22 cellular contexts compared by ENCODE assay signal in the genomic region with DNA sequence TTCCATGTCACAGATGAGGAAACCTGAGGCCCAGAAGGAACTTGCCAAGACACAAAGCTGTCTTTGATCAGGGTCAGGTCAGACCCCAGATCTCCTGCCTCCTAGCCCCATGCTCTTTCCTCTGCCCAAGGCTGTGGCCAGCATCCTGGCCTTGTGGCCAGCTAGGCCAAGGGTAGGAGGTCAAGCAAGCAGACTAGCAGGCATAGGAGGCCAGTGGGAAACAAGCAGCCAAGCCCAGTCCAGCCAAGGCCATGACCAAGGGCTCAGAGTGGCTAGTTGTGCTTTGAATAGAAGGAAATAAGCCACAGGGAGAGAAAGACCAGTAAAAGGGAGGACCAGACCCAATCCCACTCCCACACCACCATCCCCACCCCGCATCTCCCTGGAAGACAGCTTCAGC. TPM values are rescaled to one million over a fixed set of nuclear protein-coding genes. Genes with fewer than 3 reads are reported as not detected.
A peak's percentile ranks its signal among the peaks of the same experiment; 100 is the strongest.
DNase-seq lines count a peak whose midpoint lies in the region; ATAC-seq and TF ChIP-seq lines count a peak whose summit lies in the region.
"Had no signal": no experiment of that assay in that cellular context is flagged by ENCODE, and none has a peak within 500 bp of the region (broad histone marks: within the 10 kb centered on the region; RNA-seq: fewer than 3 reads in every experiment).

No MANE protein-coding gene starts in this region.

- H3K27ac ChIP-seq in adrenal gland (peak overlapping the region; percentile 96 to 99 (median 97)), liver (ENCODE audit: low read depth in 1 of 2, low read length in 2 of 2) (peak overlapping the region in 1 of 2 donors; percentile 22), spleen (peak overlapping the region; percentile 19 to 83 (median 71))
- H3K27ac ChIP-seq: HL-60 had no signal

- H3K9me3 ChIP-seq in adrenal gland (replicated peaks in 1 of 3): no peaks in the 10 kb centered on the region
- H3K9me3 ChIP-seq in liver (ENCODE audit: control insufficient read depth in 4 of 4, low read length in 3 of 4): no peaks in the 10 kb centered on the region
- H3K9me3 ChIP-seq in spleen: no peaks in the 10 kb centered on the region

- WGBS in adrenal gland, 4 donors: 58 to 94% (median 77%) methylated on average over 1 of the region's 1 CpG
- WGBS in liver: 93% methylated on average over 1 of the region's 1 CpG
- WGBS in spleen, 5 donors: 67 to 96% (median 82%) methylated on average over 1 of the region's 1 CpG

- H3K36me3 Mint-ChIP-seq in MCF 10A (ENCODE audit: insufficient read depth, unreplicated experiment) (no peaks in the 10 kb centered on the region), immature natural killer cell (no peaks in the 10 kb centered on the region)
- H3K36me3 Mint-ChIP-seq: activated CD4-positive, alpha-beta memory T cell treated with anti-CD3 and anti-CD28 coated beads for 36 hours; naive thymus-derived CD8-positive, alpha-beta T cell had no signal

- H3K9ac ChIP-seq in liver (ENCODE audit: low read depth in 1 of 2, low read length in 2 of 2): no peak overlapping the region

- CTCF ChIA-PET in MCF 10A (lab: Yijun Ruan, JAX): interaction anchor here (1.0 kb wide), 1 partner anchor 23 kb away, joined by 3 read pairs; no protein-coding TSS in a partner anchor

- no peak overlapping the region for H3K4me3 Mint-ChIP-seq in MCF 10A (ENCODE audit: unreplicated experiment)
- no peak overlapping the region for H3K4me3 Mint-ChIP-seq in immature natural killer cell
- H3K4me3 Mint-ChIP-seq: activated CD4-positive, alpha-beta memory T cell treated with anti-CD3 and anti-CD28 coated beads for 36 hours; activated naive CD4-positive, alpha-beta T cell treated with anti-CD3 and anti-CD28 coated beads for 36 hours; activated T-cell treated with anti-CD3 and anti-CD28 coated beads, Interleukin-2, amount 50 U/mL, for 24 hours; CD4-positive, alpha-beta T cell; naive thymus-derived CD8-positive, alpha-beta T cell had no signal

- POLR2A ChIA-PET in MCF 10A (lab: Yijun Ruan, JAX): interaction anchor here (0.7 to 0.8 kb wide), 2 partner anchors 45 to 120 kb away, joined by 3 read pairs; no protein-coding TSS in a partner anchor

- DNase-seq in Caki2 (ENCODE audit: low read depth) (peak; percentile 33), adrenal gland (peak in 1 of 7 donors; percentile 39), spleen (no peak), MCF 10A (ENCODE audit: unreplicated experiment) (no peak), OCI-M2 (lab: John Stamatoyannopoulos, UW; ENCODE audit: unreplicated experiment) (no peak), immature natural killer cell (no peak)
- DNase-seq: activated CD4-positive, alpha-beta memory T cell treated with anti-CD3 and anti-CD28 coated beads for 36 hours; activated naive CD4-positive, alpha-beta T cell treated with anti-CD3 and anti-CD28 coated beads for 36 hours; activated T-cell treated with anti-CD3 and anti-CD28 coated beads, Interleukin-2, amount 50 U/mL, for 24 hours; CD4-positive, alpha-beta T cell; DMS53; naive thymus-derived CD8-positive, alpha-beta T cell; NCI-H187 treated with DMSO at 0.1 percent for 48 hours; NCI-H446; SHP77; stimulated activated CD4-positive, alpha-beta T cell treated with anti-CD3 and anti-CD28 coated beads, Interleukin-12 subunit alpha, Interleukin-12 subunit beta, amount 100 ng/mL, for 4 hours had no signal

- no peak for TF ChIP-seq RAD21 in liver (IDR thresholded peaks at IDR 0.05)

- H3K27me3 Mint-ChIP-seq in MCF 10A (ENCODE audit: insufficient read depth, unreplicated experiment) (no peaks in the 10 kb centered on the region), immature natural killer cell (ENCODE audit: low read depth in 3 of 3) (peaks cover 0 to 6% (median 5%) of the 10 kb centered on the region in 3 donors)

- H3K36me3 ChIP-seq in adrenal gland (replicated peaks in 1 of 2) (peaks cover 0 to 6% of the 10 kb centered on the region in 2 donors), liver (ENCODE audit: control insufficient read depth in 4 of 4, insufficient read depth in 3 of 4, low read depth in 1 of 4, low read length in 3 of 4) (no peaks in the 10 kb centered on the region), spleen (no peaks in the 10 kb centered on the region)

- H3K4me3 ChIP-seq in adrenal gland: no peak overlapping the region
- no peak overlapping the region for H3K4me3 ChIP-seq in liver (ENCODE audit: low read depth in 1 of 3, low read length in 3 of 3)
- H3K4me3 ChIP-seq in spleen: no peak overlapping the region
- H3K4me3 ChIP-seq: lung had no signal

- intact Hi-C loops in adrenal gland (cut with DNase I): no loop called here
- intact Hi-C loops in spleen (cut with DNase I; ENCODE audit: low total_unique reads): no loop called here
- intact Hi-C loops in MCF 10A (cut with micrococcal nuclease): no loop called here

- no peak for TF ChIP-seq CTCF in adrenal gland (IDR thresholded peaks at IDR 0.05)
- TF ChIP-seq CTCF in liver (IDR thresholded peaks at IDR 0.05; ENCODE audit: low read depth, low read length, missing input control): no peak
- TF ChIP-seq CTCF in spleen (IDR thresholded peaks at IDR 0.05 in 8 of 11, conservative IDR thresholded peaks at IDR 0.05 in 3 of 11): no peak
- TF ChIP-seq CTCF in MCF 10A (IDR thresholded peaks at IDR 0.05; ENCODE audit: unreplicated experiment): no peak

- H3K4me1 Mint-ChIP-seq in MCF 10A (ENCODE audit: insufficient read depth, unreplicated experiment): peaks cover 14% of the 10 kb centered on the region
- H3K4me1 Mint-ChIP-seq in immature natural killer cell: no peaks in the 10 kb centered on the region

- H3K9me3 Mint-ChIP-seq in MCF 10A (ENCODE audit: unreplicated experiment) (no peaks in the 10 kb centered on the region), immature natural killer cell (no peaks in the 10 kb centered on the region)
- H3K9me3 Mint-ChIP-seq: activated CD4-positive, alpha-beta memory T cell treated with anti-CD3 and anti-CD28 coated beads for 36 hours; activated naive CD4-positive, alpha-beta T cell treated with anti-CD3 and anti-CD28 coated beads for 36 hours; activated T-cell treated with anti-CD3 and anti-CD28 coated beads, Interleukin-2, amount 50 U/mL, for 24 hours; CD4-positive, alpha-beta T cell; naive thymus-derived CD8-positive, alpha-beta T cell had no signal

- H3K27me3 ChIP-seq in adrenal gland (no peaks in the 10 kb centered on the region), liver (ENCODE audit: control insufficient read depth in 4 of 4, insufficient read depth in 4 of 4, low read length in 3 of 4) (peaks cover 0 to 3% (median 0%) of the 10 kb centered on the region in 4 donors), spleen (replicated peaks in 1 of 7) (peaks cover 0 to 10% (median under 1%) of the 10 kb centered on the region in 7 donors)

- in situ Hi-C loops in Caki2 (cut with HindIII; ENCODE audit: low pct_unique_long_range_greater_than_20kb, low sequenced_read_pairs): no loop called here

- no peak overlapping the region for H3K27ac Mint-ChIP-seq in MCF 10A (ENCODE audit: low read depth, unreplicated experiment)
- H3K27ac Mint-ChIP-seq in immature natural killer cell: no peak overlapping the region
- H3K27ac Mint-ChIP-seq: activated CD4-positive, alpha-beta memory T cell treated with anti-CD3 and anti-CD28 coated beads for 36 hours; activated naive CD4-positive, alpha-beta T cell treated with anti-CD3 and anti-CD28 coated beads for 36 hours; activated T-cell treated with anti-CD3 and anti-CD28 coated beads, Interleukin-2, amount 50 U/mL, for 24 hours; CD4-positive, alpha-beta T cell; naive thymus-derived CD8-positive, alpha-beta T cell had no signal

- peaks cover 74 to 90% of the 10 kb centered on the region in 2 donors for H3K4me1 ChIP-seq in adrenal gland (replicated peaks in 1 of 2)
- H3K4me1 ChIP-seq in liver (ENCODE audit: control insufficient read depth in 4 of 4, insufficient read depth in 4 of 4, low read length in 3 of 4): peaks cover 16 to 43% (median 31%) of the 10 kb centered on the region in 4 donors
- H3K4me1 ChIP-seq in spleen: peaks cover 0 to 61% (median 32%) of the 10 kb centered on the region in 6 donors

- no peak for TF ChIP-seq POLR2A in adrenal gland (IDR thresholded peaks at IDR 0.05)
- no peak for TF ChIP-seq POLR2A in spleen (IDR thresholded peaks at IDR 0.05)

- no TSS peak for BruUV-seq in MCF 10A (replicated peaks; lab: Mats Ljungman, UMichigan)

- ATAC-seq in GM19351 (IDR thresholded peaks at IDR 0.05; ENCODE audit: unreplicated experiment): no peak
- ATAC-seq: naive thymus-derived CD8-positive, alpha-beta T cell had no signal

TF ChIP-seq in liver, 16 proteins besides CTCF, POLR2A, EP300 and RAD21 (continues in another document):
- TF ChIP-seq FOXA2 (IDR thresholded peaks at IDR 0.05): no peak
- peak in 1 of 2 donors; percentile 6 for TF ChIP-seq HNF4A (conservative IDR thresholded peaks at IDR 0.05)
- TF ChIP-seq NR2F2 (IDR thresholded peaks at IDR 0.05): no peak
- no peak for TF ChIP-seq FOXA1 (IDR thresholded peaks at IDR 0.05)
- TF ChIP-seq YY1 (IDR thresholded peaks at IDR 0.05): no peak
- TF ChIP-seq JUND (IDR thresholded peaks at IDR 0.05): no peak
- TF ChIP-seq RXRA (IDR thresholded peaks at IDR 0.05): peak; percentile 16 to 56
- no peak for TF ChIP-seq HNF4G (IDR thresholded peaks at IDR 0.05)
- no peak for TF ChIP-seq GABPA (IDR thresholded peaks at IDR 0.05 in 1 of 2, conservative IDR thresholded peaks at IDR 0.05 in 1 of 2)
- no peak for TF ChIP-seq ATF3 (IDR thresholded peaks at IDR 0.05)

RNA-seq across cellular contexts. Expression of gene KCNK3, which starts 30.4 kb away (rescaled TPM):
- 28.4 and 55.4 TPM in 2 replicates for total RNA-seq in Caki2 (2014; rRNA removed; shearing (Covaris generic); ENCODE audit: low replicate concordance)
- total RNA-seq in adrenal gland (100 to 1,000 TPM; 366 to 595 (median 455) TPM), liver (1 to 10 TPM in 1 of 2 donors, not detected in 1; 6.6 TPM), spleen (1 to 10 TPM; 1.1 to 6.0 (median 2.9) TPM), MCF 10A (2022) (not detected in 2 replicates)
- polyA plus RNA-seq in adrenal gland (100 to 1,000 TPM; 133 to 325 (median 160) TPM), liver (1 to 10 TPM in 1 of 2 donors, under 1 TPM in 1; 0.78 to 2.6 TPM), spleen (1 to 10 TPM in 1 of 3 donors, under 1 TPM in 2; 0.61 to 1.2 (median 0.83) TPM), immature natural killer cell (not detected)
- total RNA-seq: activated CD4-positive, alpha-beta memory T cell treated with anti-CD3 and anti-CD28 coated beads for 36 hours; activated naive CD4-positive, alpha-beta T cell treated with anti-CD3 and anti-CD28 coated beads for 36 hours; CD4-positive, alpha-beta T cell; naive thymus-derived CD8-positive, alpha-beta T cell; pulmonary artery endothelial cell; T-helper 1 cell treated with Interleukin-12 subunit alpha and Interleukin-12 subunit beta and Interleukin-4 antibody, amounts not matched to agents 30 ng/mL and 1 ng/mL, for 36 hours had no signal
- polyA plus RNA-seq: naive thymus-derived CD8-positive, alpha-beta T cell had no signal

RNA-seq across cellular contexts. Expression of gene SLC35F6, which starts 41.2 kb away (rescaled TPM):
- 59.5 and 61.8 TPM in 2 replicates for total RNA-seq in Caki2 (2014; rRNA removed; shearing (Covaris generic); ENCODE audit: low replicate concordance)
- total RNA-seq in adrenal gland (10 to 100 TPM; 51.0 to 92.4 (median 68.3) TPM), liver (10 to 100 TPM; 11.4 to 30.7 TPM), spleen (10 to 100 TPM; 28.3 to 50.2 (median 40.0) TPM), MCF 10A (2022) (76.9 and 110 TPM in 2 replicates)
- polyA plus RNA-seq in adrenal gland (10 to 100 TPM; 20.0 to 49.8 (median 23.7) TPM), liver (10 to 100 TPM; 18.3 to 19.8 TPM), spleen (10 to 100 TPM in 1 of 3 donors, 1 to 10 TPM in 2; 5.3 to 10.9 (median 7.0) TPM), immature natural killer cell (10 to 100 TPM in 1 of 3 donors, 1 to 10 TPM in 2; 6.6 to 13.7 (median 7.3) TPM)
